In the genomic region with DNA sequence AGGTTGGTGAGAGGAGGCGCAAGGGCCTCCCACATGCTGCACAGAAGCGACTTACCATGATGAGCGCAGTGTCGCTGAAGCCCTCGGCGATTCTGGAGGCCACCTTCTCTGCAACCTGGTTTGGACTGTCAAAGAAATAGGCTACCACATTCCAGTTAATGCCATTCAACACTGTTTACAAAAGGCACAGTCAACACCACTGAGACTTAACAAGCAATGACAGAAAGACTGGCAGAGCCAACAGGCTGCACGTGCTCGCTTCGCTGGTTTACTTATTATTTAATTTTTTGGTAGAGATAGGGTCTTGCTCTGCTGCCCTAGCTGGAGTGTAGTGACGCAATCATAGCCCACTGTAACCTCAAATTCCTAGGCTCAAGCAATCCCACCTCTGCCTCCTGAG, we compare ENCODE assay signal across 20 cellular contexts.
"Had no signal": no experiment of that assay in that cellular context is flagged by ENCODE, and none has a peak within 500 bp of the region (broad histone marks: within the 10 kb centered on the region; RNA-seq: fewer than 3 reads in every experiment).

No MANE protein-coding gene starts in this region.

- FAIRE-seq: colon, keratinocyte had no signal

- H3K4me1 ChIP-seq: neural progenitor cell, uterus had no signal

- H2AFZ ChIP-seq: neural progenitor cell had no signal

- H3K36me3 ChIP-seq: neural progenitor cell, uterus had no signal

- H3K9ac ChIP-seq: neural progenitor cell had no signal

- H3K27me3 ChIP-seq: dorsolateral prefrontal cortex, gastrocnemius medialis, neural progenitor cell, transverse colon, upper lobe of right lung, uterus had no signal

- H3K4me2 ChIP-seq: neural progenitor cell had no signal

- ATAC-seq: esophagus mucosa; naive thymus-derived CD4-positive, alpha-beta T cell; stimulated activated naive B cell treated with anti-CD40 and anti-IgM and Interleukin-4, amounts not matched to agents 10 μg/mL and 1 μg/mL and 100 μg/mL, for 72 hours had no signal

- H3K27ac ChIP-seq: epithelial cell of prostate, neural progenitor cell, skin epidermis, thoracic aorta, upper lobe of right lung, uterus had no signal

- H3K4me3 ChIP-seq: dorsolateral prefrontal cortex, gastrocnemius medialis, neural progenitor cell, psoas muscle, skin epidermis, thoracic aorta, transverse colon, upper lobe of right lung, uterus had no signal

- H3K9me3 ChIP-seq: gastrocnemius medialis, psoas muscle, thoracic aorta, transverse colon, upper lobe of right lung, uterus had no signal

- DNase-seq: effector CD4-positive, alpha-beta T cell; foreskin fibroblast; gastrocnemius medialis; mesendoderm; naive thymus-derived CD4-positive, alpha-beta T cell; psoas muscle; stimulated activated CD4-positive, alpha-beta T cell treated with anti-CD3 and anti-CD28 coated beads, Interleukin-15, amount 100 ng/mL, for 24 hours; stimulated activated CD4-positive, alpha-beta T cell treated with anti-CD3 and anti-CD28 coated beads, Interleukin-2, amount 100 ng/mL, for 48 hours; stimulated activated naive B cell treated with anti-CD40 and anti-IgM and Interleukin-4, amounts not matched to agents 10 μg/mL and 1 μg/mL and 100 μg/mL, for 72 hours; transverse colon; upper lobe of right lung; uterus had no signal
